Comparison of ENCODE assay signal across 27 cellular contexts in the genomic region with DNA sequence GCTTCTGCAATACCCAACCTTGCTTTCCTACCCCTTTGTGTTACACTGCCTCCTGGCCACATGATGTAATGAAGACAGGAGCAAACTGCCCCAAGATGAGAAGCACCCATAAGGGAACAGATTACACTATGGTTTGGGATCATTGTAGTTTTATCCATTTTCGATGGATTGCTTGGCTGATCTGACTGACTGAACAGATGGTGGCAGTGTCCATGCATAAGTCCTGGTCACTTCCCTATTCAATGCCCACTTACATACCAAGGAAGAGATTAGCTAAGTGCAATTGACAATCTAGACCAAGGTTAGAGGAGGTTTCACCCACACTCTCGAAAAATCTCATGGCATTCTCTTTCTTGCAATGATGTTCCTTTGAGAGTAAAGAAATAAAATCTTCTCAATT.
DNase-seq lines count a peak whose midpoint lies in the region; ATAC-seq and TF ChIP-seq lines count a peak whose summit lies in the region.
"Had no signal": no experiment of that assay in that cellular context is flagged by ENCODE, and none has a peak within 500 bp of the region (broad histone marks: within the 10 kb centered on the region; RNA-seq: fewer than 3 reads in every experiment).

No MANE protein-coding gene starts in this region.

- no peaks in the 10 kb centered on the region for H3K27me3 ChIP-seq in psoas muscle (ENCODE audit: insufficient read depth in 3 of 3, low read length in 2 of 3)
- H3K27me3 ChIP-seq: foreskin keratinocyte, heart right ventricle, testis had no signal

- H3K27ac Mint-ChIP-seq in T-helper 17 cell, result peak overlapping the region; percentile 16
- no peak overlapping the region for H3K27ac Mint-ChIP-seq in type B pancreatic cell
- H3K27ac Mint-ChIP-seq: activated B cell treated with CpG ODN at 0.5 μM for 24 hours; activated T-cell treated with anti-CD3 and anti-CD28 coated beads, Interleukin-2, amount 50 U/mL, for 72 hours; CD4-positive, alpha-beta T cell; T-helper 2 cell treated with Interferon-gamma antibody and Interleukin-4, amounts not matched to agents 5 μg/mL and 100 μg/mL, for 36 hours had no signal

- H3K9me3 ChIP-seq in T-helper 17 cell (ENCODE audit: control insufficient read depth, low read length, poor library complexity, severe bottlenecking), result no peaks in the 10 kb centered on the region
- H3K9me3 ChIP-seq in psoas muscle, result peaks cover 10% of the 10 kb centered on the region
- H3K9me3 ChIP-seq: prostate gland, testis had no signal

- DNase-seq in LHCN-M2 (ENCODE audit: low read depth) (peak; percentile 33), T-helper 17 cell (no peak), epithelial cell of proximal tubule (ENCODE audit: low read depth) (no peak), psoas muscle (no peak), type B pancreatic cell (ENCODE audit: extremely low spot score, unreplicated experiment) (no peak), HEK293T (ENCODE audit: extremely low spot score) (no peak)
- no peak for DNase-seq in stimulated activated CD4-positive, alpha-beta T cell treated with anti-CD3 and anti-CD28 coated beads, Interleukin-2, amount 100 ng/mL, for 48 hours
- DNase-seq: activated B cell treated with CpG ODN at 0.5 μM for 24 hours; activated naive CD4-positive, alpha-beta T cell treated with Interleukin-2 at 50 U/mL for 16 hours; activated T-cell treated with anti-CD3 and anti-CD28 coated beads, Interleukin-2, amount 50 U/mL, for 72 hours; CD4-positive, alpha-beta T cell; effector memory CD4-positive, alpha-beta T cell; erythroblast; foreskin keratinocyte; GM23248; heart right ventricle; mesenchymal stem cell; NCI-H1105; NCI-H2081 treated with DMSO at 0.1 percent for 48 hours; NCI-H226; NCI-H774; stimulated activated naive CD8-positive, alpha-beta T cell treated with anti-CD3 and anti-CD28 coated beads, Interleukin-15, Interleukin-2, amounts not matched to agents 100 U/mL and 50 U/mL, for 24 hours; testis had no signal

- H3K4me3 ChIP-seq in epithelial cell of proximal tubule (ENCODE audit: low read depth, low read length), result no peak overlapping the region
- H3K4me3 ChIP-seq in psoas muscle, result no peak overlapping the region
- H3K4me3 ChIP-seq: GM23248, heart right ventricle, prostate gland, testis had no signal

- H3K36me3 Mint-ChIP-seq in T-helper 17 cell (ENCODE audit: low read depth), result peaks cover 5% of the 10 kb centered on the region
- no peaks in the 10 kb centered on the region for H3K36me3 Mint-ChIP-seq in type B pancreatic cell
- H3K36me3 Mint-ChIP-seq: brain had no signal

- TF ChIP-seq CTCF in epithelial cell of proximal tubule (conservative IDR thresholded peaks at IDR 0.05; ENCODE audit: low read depth, low read length), result peak; percentile 32
- no peak for TF ChIP-seq CTCF in psoas muscle (IDR thresholded peaks at IDR 0.05)
- no peak for TF ChIP-seq CTCF in type B pancreatic cell (conservative IDR thresholded peaks at IDR 0.05)

- ATAC-seq in T-helper 17 cell (no peak), psoas muscle (peak; percentile 37 to 79 (median 66)), GM21786 (IDR thresholded peaks at IDR 0.05; ENCODE audit: unreplicated experiment) (no peak)
- ATAC-seq: activated T-cell treated with anti-CD3 and anti-CD28 coated beads, Interleukin-2, amount 50 U/mL, for 72 hours; foreskin keratinocyte; stimulated activated naive CD8-positive, alpha-beta T cell treated with anti-CD3 and anti-CD28 coated beads, Interleukin-15, Interleukin-2, amounts not matched to agents 100 U/mL and 50 U/mL, for 24 hours had no signal

- H3K36me3 ChIP-seq in psoas muscle (ENCODE audit: insufficient read depth in 1 of 2, low read depth in 1 of 2), result no peaks in the 10 kb centered on the region
- H3K36me3 ChIP-seq: heart right ventricle, prostate gland had no signal

- CTCF ChIA-PET in HEK293T (lab: Yijun Ruan, JAX), result interaction anchor here (0.9 kb wide), 1 partner anchor 12 kb away, joined by 4 read pairs; no protein-coding TSS in a partner anchor

- peaks cover 7% of the 10 kb centered on the region for H3K4me1 ChIP-seq in psoas muscle
- H3K4me1 ChIP-seq: foreskin keratinocyte, prostate gland, testis had no signal

- POLR2A ChIA-PET in HEK293T (lab: Yijun Ruan, JAX), result no interaction called here

- no peak overlapping the region for H3K27ac ChIP-seq in psoas muscle
- H3K27ac ChIP-seq: foreskin keratinocyte, GM23248, heart right ventricle, prostate gland, testis had no signal

- peaks cover 4% of the 10 kb centered on the region for H3K9me3 Mint-ChIP-seq in type B pancreatic cell
- H3K9me3 Mint-ChIP-seq: CD4-positive, alpha-beta T cell had no signal

- no peaks in the 10 kb centered on the region for H3K4me1 Mint-ChIP-seq in T-helper 17 cell
- H3K4me1 Mint-ChIP-seq in type B pancreatic cell (ENCODE audit: unreplicated experiment), result peaks cover 19% of the 10 kb centered on the region
- H3K4me1 Mint-ChIP-seq: activated B cell treated with CpG ODN at 0.5 μM for 24 hours had no signal

- peaks cover 11% of the 10 kb centered on the region for H3K27me3 Mint-ChIP-seq in T-helper 17 cell
- no peaks in the 10 kb centered on the region for H3K27me3 Mint-ChIP-seq in type B pancreatic cell
- H3K27me3 Mint-ChIP-seq: CD4-positive, alpha-beta T cell had no signal

- WGBS in psoas muscle, 3 donors, result 56 to 84% (median 57%) methylated on average over 2 of the region's 2 CpGs

- H3K4me3 Mint-ChIP-seq in T-helper 17 cell, result no peak overlapping the region
- no peak overlapping the region for H3K4me3 Mint-ChIP-seq in type B pancreatic cell
- H3K4me3 Mint-ChIP-seq: activated B cell treated with CpG ODN at 0.5 μM for 24 hours; activated T-cell treated with anti-CD3 and anti-CD28 coated beads, Interleukin-2, amount 50 U/mL, for 72 hours; brain; CD4-positive, alpha-beta T cell; T-helper 2 cell treated with Interferon-gamma antibody and Interleukin-4, amounts not matched to agents 5 μg/mL and 100 μg/mL, for 36 hours had no signal

- intact Hi-C loops in psoas muscle (cut with DNase I), result no loop called here

TF ChIP-seq in HEK293T, 16 proteins besides CTCF, POLR2A, EP300 and RAD21:
- TF ChIP-seq BHLHE40 (IDR thresholded peaks at IDR 0.05; ENCODE audit: borderline replicate concordance) (no peak), FOXK2 (IDR thresholded peaks at IDR 0.05) (no peak), L3MBTL2 (conservative IDR thresholded peaks at IDR 0.05) (no peak), SUZ12 (IDR thresholded peaks at IDR 0.05) (no peak), ARNT (IDR thresholded peaks at IDR 0.05) (no peak), ELF4 (IDR thresholded peaks at IDR 0.05) (no peak), TARDBP (IDR thresholded peaks at IDR 0.05) (no peak), CTBP1 (IDR thresholded peaks at IDR 0.05; ENCODE audit: borderline replicate concordance) (no peak), FOXM1 (IDR thresholded peaks at IDR 0.05; ENCODE audit: borderline replicate concordance) (no peak), ZNF384 (IDR thresholded peaks at IDR 0.05) (no peak), SP1 (IDR thresholded peaks at IDR 0.05) (no peak), LEF1 (IDR thresholded peaks at IDR 0.05; ENCODE audit: borderline replicate concordance) (no peak), NFRKB (IDR thresholded peaks at IDR 0.05) (no peak)

Comparison
In these comparisons a context has a peak if more than half of its experiments do, and no peak if none do; other contexts are left out.
1. ATAC-seq: peak in psoas muscle (4 of 4); none in T-helper 17 cell (single experiment) and GM21786 (single experiment).